ENCODE assay signal across 21 cellular contexts in the genomic region with DNA sequence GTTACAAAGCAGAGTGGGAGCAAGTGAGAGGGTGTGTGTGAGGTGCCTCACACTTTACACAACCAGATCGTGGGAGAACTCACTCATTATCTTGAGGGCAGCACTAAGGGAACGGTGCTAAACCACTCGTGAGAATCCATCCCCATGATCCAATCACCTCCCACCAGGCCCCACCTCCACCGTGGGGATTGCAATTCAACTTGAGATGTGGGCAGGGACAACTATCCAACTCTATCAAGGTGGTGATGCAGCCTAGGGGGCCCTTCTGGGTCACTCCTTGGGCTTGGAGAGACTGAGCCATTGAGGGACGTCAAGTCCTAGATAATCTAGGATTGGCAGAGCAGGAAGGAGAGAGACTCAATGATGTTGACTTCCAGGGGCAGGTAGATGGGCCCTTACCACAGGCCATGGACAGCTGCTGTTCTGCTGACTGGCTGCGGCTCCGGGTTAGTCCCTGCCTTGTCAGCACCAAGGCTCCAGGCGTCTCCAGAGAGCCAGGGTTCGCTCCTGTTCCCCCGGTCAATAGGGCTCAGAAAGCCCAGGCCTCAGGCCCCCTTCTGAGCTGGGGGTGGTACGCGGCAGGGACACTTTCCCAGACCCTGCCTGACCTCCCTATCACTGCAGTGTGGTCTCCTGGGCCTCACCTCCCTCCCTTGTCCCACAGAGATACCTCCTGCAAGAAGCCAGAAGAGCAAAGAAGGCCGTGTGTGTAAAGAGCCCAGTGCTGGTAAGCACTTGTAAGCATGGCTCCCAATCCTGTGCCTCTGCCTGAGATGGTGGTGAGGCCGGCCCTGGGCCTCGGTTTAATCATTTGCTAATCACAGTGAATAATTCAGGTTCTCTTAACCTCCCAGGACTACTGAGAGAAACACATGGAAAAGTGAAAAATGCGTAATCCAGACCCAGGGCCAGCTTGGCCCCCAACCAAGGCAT.
DNase-seq lines count a peak whose midpoint lies in the region; ATAC-seq and TF ChIP-seq lines count a peak whose summit lies in the region.
"Had no signal": no experiment of that assay in that cellular context is flagged by ENCODE, and none has a peak within 500 bp of the region (broad histone marks: within the 10 kb centered on the region; RNA-seq: fewer than 3 reads in every experiment).

No MANE protein-coding gene starts in this region.

- no peaks in the 10 kb centered on the region for H3K9me3 ChIP-seq in WERI-Rb-1 (ENCODE audit: severe bottlenecking)
- H3K9me3 ChIP-seq in CD8-positive, alpha-beta memory T cell (ENCODE audit: low read length) = no peaks in the 10 kb centered on the region

- no peak for TF ChIP-seq CTCF in WERI-Rb-1 (IDR thresholded peaks at IDR 0.05; ENCODE audit: low read depth, low read length)
- TF ChIP-seq CTCF in progenitor cell of endocrine pancreas (IDR thresholded peaks at IDR 0.05; ENCODE audit: unreplicated experiment) = no peak
- TF ChIP-seq CTCF in GM13976 (IDR thresholded peaks at IDR 0.05; ENCODE audit: borderline replicate concordance, control extremely low read depth, extremely low read depth, insufficient read depth, missing control alignments) = no peak

- in situ Hi-C loops in GM13976 (cut with MboI; ENCODE audit: low sequenced_read_pairs, unreplicated experiment) = no loop called here

- no peak overlapping the region for H3K27ac Mint-ChIP-seq in activated T-cell treated with anti-CD3 and anti-CD28 coated beads, Interleukin-2, amount 50 U/mL, for 24 hours
- peak overlapping the region; percentile 45 for H3K27ac Mint-ChIP-seq in progenitor cell of endocrine pancreas
- H3K27ac Mint-ChIP-seq in CD8-positive, alpha-beta memory T cell = no peak overlapping the region

- POLR2A ChIA-PET in CD8-positive, alpha-beta memory T cell (lab: Charles Lee) = no interaction called here

- no peak overlapping the region for H3K27ac ChIP-seq in WERI-Rb-1
- no peak overlapping the region for H3K27ac ChIP-seq in CD8-positive, alpha-beta memory T cell (ENCODE audit: low read depth, low read length)
- H3K27ac ChIP-seq: 22Rv1, KMS-11 had no signal

- no peaks in the 10 kb centered on the region for H3K4me1 ChIP-seq in CD8-positive, alpha-beta memory T cell (ENCODE audit: insufficient read depth, low read length)

- no peaks in the 10 kb centered on the region for H3K4me1 Mint-ChIP-seq in activated T-cell treated with anti-CD3 and anti-CD28 coated beads, Interleukin-2, amount 50 U/mL, for 24 hours (ENCODE audit: low read depth)
- peaks cover 6% of the 10 kb centered on the region for H3K4me1 Mint-ChIP-seq in progenitor cell of endocrine pancreas (ENCODE audit: low read depth)
- no peaks in the 10 kb centered on the region for H3K4me1 Mint-ChIP-seq in CD8-positive, alpha-beta memory T cell

- DNase-seq in activated T-cell treated with anti-CD3 and anti-CD28 coated beads, Interleukin-2, amount 50 U/mL, for 24 hours = peak; percentile 15
- no peak for DNase-seq in activated T-cell treated with anti-CD3 and anti-CD28 coated beads, Interleukin-2, amount 50 U/mL, for 48 hours
- DNase-seq in WERI-Rb-1 (peak; percentile 0), kidney tubule cell (ENCODE audit: low spot score) (peak; percentile 35), progenitor cell of endocrine pancreas (ENCODE audit: low spot score, unreplicated experiment) (no peak), GM13976 (ENCODE audit: low spot score) (no peak)
- no peak for DNase-seq in CD8-positive, alpha-beta memory T cell
- DNase-seq: ACHN; GOT3; IMR-90; NCI-H1105; NCI-H146; NCI-H2029 treated with DMSO at 0.1 percent for 48 hours; NCI-H226; NCI-H510A treated with DMSO at 0.1 percent for 48 hours; NCI-H748 treated with DMSO at 0.1 percent for 48 hours; NK-92 treated with Interleukin-12 subunit alpha and Interleukin-12 subunit beta, amount 100 ng/mL, for 24 hours had no signal

- no peak for ATAC-seq in activated CD4-positive, CD25-positive, alpha-beta regulatory T cell treated with anti-CD3 and anti-CD28 coated beads, Interleukin-2, amount 50 U/mL, for 24 hours
- ATAC-seq: Panc1 had no signal

- peaks cover 66% of the 10 kb centered on the region for H3K27me3 ChIP-seq in WERI-Rb-1 (ENCODE audit: insufficient read depth, low read depth, severe bottlenecking)
- no peaks in the 10 kb centered on the region for H3K27me3 ChIP-seq in CD8-positive, alpha-beta memory T cell (ENCODE audit: insufficient read depth, low read length, poor library complexity, severe bottlenecking)

- H3K4me3 Mint-ChIP-seq in activated T-cell treated with anti-CD3 and anti-CD28 coated beads, Interleukin-2, amount 50 U/mL, for 24 hours = no peak overlapping the region
- no peak overlapping the region for H3K4me3 Mint-ChIP-seq in progenitor cell of endocrine pancreas (ENCODE audit: low read depth)
- H3K4me3 Mint-ChIP-seq in CD8-positive, alpha-beta memory T cell = no peak overlapping the region

- no peaks in the 10 kb centered on the region for H3K36me3 Mint-ChIP-seq in activated T-cell treated with anti-CD3 and anti-CD28 coated beads, Interleukin-2, amount 50 U/mL, for 24 hours (ENCODE audit: low read depth)
- H3K36me3 Mint-ChIP-seq in progenitor cell of endocrine pancreas (ENCODE audit: insufficient read depth) = no peaks in the 10 kb centered on the region
- no peaks in the 10 kb centered on the region for H3K36me3 Mint-ChIP-seq in CD8-positive, alpha-beta memory T cell

- no peak overlapping the region for H3K4me3 ChIP-seq in WERI-Rb-1 (ENCODE audit: low read depth, low read length)
- H3K4me3 ChIP-seq in CD8-positive, alpha-beta memory T cell (ENCODE audit: low read length) = no peak overlapping the region

- H3K27me3 Mint-ChIP-seq in activated T-cell treated with anti-CD3 and anti-CD28 coated beads, Interleukin-2, amount 50 U/mL, for 24 hours = peaks cover 3% of the 10 kb centered on the region
- H3K27me3 Mint-ChIP-seq in progenitor cell of endocrine pancreas = peaks cover 46% of the 10 kb centered on the region
- peaks cover 10 to 12% of the 10 kb centered on the region in 2 donors for H3K27me3 Mint-ChIP-seq in CD8-positive, alpha-beta memory T cell

- H3K36me3 ChIP-seq in WERI-Rb-1 = no peaks in the 10 kb centered on the region
- H3K36me3 ChIP-seq in CD8-positive, alpha-beta memory T cell (ENCODE audit: insufficient read depth, low read length) = no peaks in the 10 kb centered on the region

- CTCF ChIA-PET in CD8-positive, alpha-beta memory T cell (lab: Charles Lee) = no interaction called here

- no peaks in the 10 kb centered on the region for H3K9me3 Mint-ChIP-seq in activated T-cell treated with anti-CD3 and anti-CD28 coated beads, Interleukin-2, amount 50 U/mL, for 24 hours
- no peaks in the 10 kb centered on the region for H3K9me3 Mint-ChIP-seq in progenitor cell of endocrine pancreas (ENCODE audit: low read depth)
- no peaks in the 10 kb centered on the region for H3K9me3 Mint-ChIP-seq in CD8-positive, alpha-beta memory T cell

Comparison
In these comparisons a context has a peak if more than half of its experiments do, and no peak if none do; other contexts are left out.
1. DNase-seq: peak in activated T-cell treated with anti-CD3 and anti-CD28 coated beads, Interleukin-2, amount 50 U/mL, for 24 hours (single experiment), WERI-Rb-1 (single experiment) and kidney tubule cell (single experiment); none in activated T-cell treated with anti-CD3 and anti-CD28 coated beads, Interleukin-2, amount 50 U/mL, for 48 hours (0 of 2), progenitor cell of endocrine pancreas (single experiment), GM13976 (single experiment) and CD8-positive, alpha-beta memory T cell (0 of 5).